ENCODE assay signal across 32 cellular contexts in the genomic region with DNA sequence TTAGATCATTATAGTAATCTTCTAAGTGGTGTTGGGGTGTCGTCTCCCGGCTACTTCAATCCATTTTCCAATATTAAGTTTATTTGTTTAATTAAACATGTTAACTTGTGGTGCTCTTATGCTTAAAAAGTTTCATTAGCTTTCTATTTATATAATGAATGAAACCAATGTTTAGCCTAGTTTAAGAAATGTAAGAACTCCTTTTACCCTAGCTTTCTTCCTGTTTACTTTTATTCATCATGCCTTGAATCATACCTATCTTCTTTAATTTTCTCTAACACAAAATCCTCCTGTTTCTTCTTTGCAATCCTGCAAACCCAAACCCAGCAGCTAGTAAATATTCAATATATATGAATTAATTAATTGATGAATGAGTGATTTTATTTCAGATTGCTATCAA.
DNase-seq lines count a peak whose midpoint lies in the region; ATAC-seq, FAIRE-seq and TF ChIP-seq lines count a peak whose summit lies in the region.
"Had no signal": no experiment of that assay in that cellular context is flagged by ENCODE, and none has a peak within 500 bp of the region (broad histone marks: within the 10 kb centered on the region; RNA-seq: fewer than 3 reads in every experiment).

No MANE protein-coding gene starts in this region.

- H3K27ac Mint-ChIP-seq in activated T-cell treated with anti-CD3 and anti-CD28 coated beads, Interleukin-2, amount 50 U/mL, for 72 hours = no peak overlapping the region
- H3K27ac Mint-ChIP-seq: B cell; CD14-positive monocyte; CD4-positive, alpha-beta memory T cell; CD4-positive, alpha-beta T cell; CD4-positive, CD25-positive, alpha-beta regulatory T cell; CD8-positive, alpha-beta memory T cell; CD8-positive, alpha-beta T cell had no signal

- H3K9me2 ChIP-seq in PC-3 (replicated peaks; ENCODE audit: low read length) = no peaks in the 10 kb centered on the region

- H3K9me3 Mint-ChIP-seq in activated T-cell treated with anti-CD3 and anti-CD28 coated beads, Interleukin-2, amount 50 U/mL, for 72 hours = peaks cover 0 to 4% of the 10 kb centered on the region in 2 donors

- CTCF ChIA-PET in PC-3 (lab: Charles Lee) = no interaction called here

- BruUV-seq in PC-3 (replicated peaks; lab: Mats Ljungman, UMichigan) = no TSS peak

- POLR2A ChIA-PET in PC-3 (lab: Charles Lee; ENCODE audit: unreplicated experiment) = no interaction called here

- H3K4me1 Mint-ChIP-seq in activated T-cell treated with anti-CD3 and anti-CD28 coated beads, Interleukin-2, amount 50 U/mL, for 72 hours (ENCODE audit: low read depth) = no peaks in the 10 kb centered on the region
- H3K4me1 Mint-ChIP-seq: B cell; CD14-positive monocyte; CD4-positive, alpha-beta memory T cell; CD4-positive, CD25-positive, alpha-beta regulatory T cell; CD8-positive, alpha-beta memory T cell had no signal

- H3K4me3 ChIP-seq in PC-3 (ENCODE audit: low read length) (no peak overlapping the region), bronchial epithelial cell (ENCODE audit: low read depth, low read length) (no peak overlapping the region)
- H3K4me3 ChIP-seq: A549; BLaER1; BLaER1 treated with 17β-estradiol and CSF1 and Interleukin-3, amounts not matched to agents 10 nM and 100 nM had no signal

- H3F3A ChIP-seq in PC-3 (ENCODE audit: low read length, unreplicated experiment) = no peaks in the 10 kb centered on the region

- no peaks in the 10 kb centered on the region for H3K36me3 ChIP-seq in PC-3 (ENCODE audit: low read depth, low read length)
- no peaks in the 10 kb centered on the region for H3K36me3 ChIP-seq in bronchial epithelial cell (ENCODE audit: control insufficient read depth, insufficient read depth, low read length)
- H3K36me3 ChIP-seq: BE2C; BLaER1; BLaER1 treated with 17β-estradiol and CSF1 and Interleukin-3, amounts not matched to agents 10 nM and 100 nM had no signal

- H3K79me2 ChIP-seq in PC-3 (ENCODE audit: low read length) = no peaks in the 10 kb centered on the region

- no peaks in the 10 kb centered on the region for H4K20me1 ChIP-seq in PC-3 (ENCODE audit: low read length)
- H4K20me1 ChIP-seq: BLaER1; BLaER1 treated with 17β-estradiol and CSF1 and Interleukin-3, amounts not matched to agents 10 nM and 100 nM had no signal

- H3K27ac ChIP-seq in PC-3 (ENCODE audit: low read length) = peak overlapping the region; percentile 48
- H3K27ac ChIP-seq: 22Rv1; A549; BLaER1; BLaER1 treated with 17β-estradiol and CSF1 and Interleukin-3, amounts not matched to agents 10 nM and 100 nM; C4-2B had no signal

- ATAC-seq in PC-3 = peak; percentile 64
- ATAC-seq in activated T-cell treated with anti-CD3 and anti-CD28 coated beads, Interleukin-2, amount 50 U/mL, for 72 hours (replicated peaks in 1 of 2) = no peak
- ATAC-seq: A549; CD8-positive, alpha-beta T cell had no signal

- intact Hi-C loops in PC-3 (cut with micrococcal nuclease) = no loop called here

- no peak for FAIRE-seq in bronchial epithelial cell (lab: Jason Lieb, UNC)
- FAIRE-seq: A204.1, A549 had no signal

- no peak overlapping the region for H2AFZ ChIP-seq in PC-3 (ENCODE audit: low read length)

- no peaks in the 10 kb centered on the region for H3K36me3 Mint-ChIP-seq in activated T-cell treated with anti-CD3 and anti-CD28 coated beads, Interleukin-2, amount 50 U/mL, for 72 hours (ENCODE audit: insufficient read depth in 2 of 2)
- H3K36me3 Mint-ChIP-seq: CD14-positive monocyte; CD4-positive, alpha-beta memory T cell; CD4-positive, CD25-positive, alpha-beta regulatory T cell; CD8-positive, alpha-beta memory T cell; CD8-positive, alpha-beta T cell had no signal

- no peak overlapping the region for H3K4me2 ChIP-seq in PC-3 (ENCODE audit: low read length)
- H3K4me2 ChIP-seq: A549; BLaER1; BLaER1 treated with 17β-estradiol and CSF1 and Interleukin-3, amounts not matched to agents 10 nM and 100 nM had no signal

- H3K27me3 ChIP-seq in PC-3 (ENCODE audit: low read length) (no peaks in the 10 kb centered on the region), bronchial epithelial cell (ENCODE audit: control insufficient read depth, insufficient read depth, low read length) (no peaks in the 10 kb centered on the region)
- H3K27me3 ChIP-seq: BE2C; BLaER1; BLaER1 treated with 17β-estradiol and CSF1 and Interleukin-3, amounts not matched to agents 10 nM and 100 nM had no signal

- no peaks in the 10 kb centered on the region for H3K9me3 ChIP-seq in PC-3 (ENCODE audit: low read length)
- H3K9me3 ChIP-seq: A549; BE2C; BLaER1; BLaER1 treated with 17β-estradiol and CSF1 and Interleukin-3, amounts not matched to agents 10 nM and 100 nM; Caco-2 had no signal

- no peak overlapping the region for H3K9ac ChIP-seq in PC-3 (ENCODE audit: low read length)
- H3K9ac ChIP-seq: BLaER1; BLaER1 treated with 17β-estradiol and CSF1 and Interleukin-3, amounts not matched to agents 10 nM and 100 nM had no signal

- H3K4me3 Mint-ChIP-seq in activated T-cell treated with anti-CD3 and anti-CD28 coated beads, Interleukin-2, amount 50 U/mL, for 72 hours = no peak overlapping the region
- H3K4me3 Mint-ChIP-seq: B cell; CD14-positive monocyte; CD4-positive, alpha-beta memory T cell; CD4-positive, alpha-beta T cell; CD4-positive, CD25-positive, alpha-beta regulatory T cell; CD8-positive, alpha-beta memory T cell; CD8-positive, alpha-beta T cell had no signal

- DNase-seq in PC-3 (peak; percentile 2), bronchial epithelial cell (ENCODE audit: low read depth) (peak; percentile 53), GDM1 (lab: John Stamatoyannopoulos, UW) (no peak)
- DNase-seq in activated T-cell treated with anti-CD3 and anti-CD28 coated beads, Interleukin-2, amount 50 U/mL, for 72 hours = no peak
- DNase-seq: 8988T; ACHN; AML-193; BE2C; C1 segment of cervical spinal cord; Caco-2; Calu3; CD4-positive, alpha-beta memory T cell; CD4-positive, alpha-beta T cell; CD4-positive, CD25-positive, alpha-beta regulatory T cell; CD8-positive, alpha-beta memory T cell; CD8-positive, alpha-beta T cell; COR-L47; DMS 273 treated with DMSO at 0.1 percent for 48 hours; DMS153; DMS53; DMS79; DMS79 treated with DMSO at 0.1 percent for 48 hours; DND-41; EL had no signal

- TF ChIP-seq CTCF in PC-3 (conservative IDR thresholded peaks at IDR 0.05; ENCODE audit: low read depth, low read length) (no peak), bronchial epithelial cell (IDR thresholded peaks at IDR 0.05; ENCODE audit: insufficient read depth, low read length, severe bottlenecking) (no peak)

- H3K27me3 Mint-ChIP-seq in activated T-cell treated with anti-CD3 and anti-CD28 coated beads, Interleukin-2, amount 50 U/mL, for 72 hours (ENCODE audit: low read depth) = no peaks in the 10 kb centered on the region
- H3K27me3 Mint-ChIP-seq: B cell; CD4-positive, alpha-beta memory T cell; CD4-positive, alpha-beta T cell; CD4-positive, CD25-positive, alpha-beta regulatory T cell; CD8-positive, alpha-beta memory T cell had no signal

- H3K4me1 ChIP-seq in PC-3 (ENCODE audit: insufficient read depth, low read length) = peaks cover 7% of the 10 kb centered on the region; the same call in 1 of the 2 replicates
- H3K4me1 ChIP-seq: A549; BE2C; BLaER1; BLaER1 treated with 17β-estradiol and CSF1 and Interleukin-3, amounts not matched to agents 10 nM and 100 nM; Caco-2 had no signal

Comparison
In these comparisons a context has a peak if more than half of its experiments do, and no peak if none do; other contexts are left out.
1. DNase-seq: peak in PC-3 (single experiment) and bronchial epithelial cell (single experiment); none in GDM1 (single experiment) and activated T-cell treated with anti-CD3 and anti-CD28 coated beads, Interleukin-2, amount 50 U/mL, for 72 hours (0 of 2).